2 cellular contexts compared by ENCODE assay signal in the genomic region with DNA sequence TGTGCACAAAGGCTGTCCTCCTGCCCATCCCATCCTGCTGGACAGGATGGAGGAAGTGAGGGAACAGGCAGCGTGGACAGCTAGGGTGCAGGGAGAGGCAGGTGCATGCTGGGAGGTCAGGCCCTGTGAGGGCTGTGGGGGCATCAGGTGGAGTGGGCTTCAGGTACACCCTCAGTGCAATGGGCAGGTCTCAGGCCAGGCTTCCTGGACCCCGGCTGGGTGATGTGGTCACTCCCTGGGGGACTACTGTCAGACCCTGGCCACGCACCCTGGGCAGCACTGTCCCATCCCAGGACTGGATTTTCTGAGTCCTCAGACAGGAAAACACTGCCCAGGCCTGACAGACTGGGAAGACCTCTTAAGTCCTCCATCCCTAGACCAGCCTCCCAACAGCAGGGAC.
A peak's percentile ranks its signal among the peaks of the same experiment; 100 is the strongest.
DNase-seq lines count a peak whose midpoint lies in the region; TF ChIP-seq lines count a peak whose summit lies in the region.
"Not testable (repeated sequence)": the region's sequence is repeated elsewhere in the genome, so short reads cannot be mapped to it uniquely, and the experiment has no call there.

No MANE protein-coding gene starts in this region.

- TF ChIP-seq POLR2A in esophagus muscularis mucosa (IDR thresholded peaks at IDR 0.05; ENCODE audit: low read depth), result not testable (repeated sequence)

- TF ChIP-seq CTCF in chondrocyte (IDR thresholded peaks at IDR 0.05); esophagus muscularis mucosa (IDR thresholded peaks at IDR 0.05): not testable (repeated sequence)

- peak; percentile 51 for DNase-seq in chondrocyte (ENCODE audit: low spot score)
- peak; percentile 50 for DNase-seq in esophagus muscularis mucosa (ENCODE audit: extremely low spot score)

- not testable (repeated sequence) for H3K27me3 Mint-ChIP-seq in chondrocyte (ENCODE audit: low read depth)

- TF ChIP-seq EP300 in esophagus muscularis mucosa (IDR thresholded peaks at IDR 0.05), result not testable (repeated sequence)

- 80% methylated on average over 3 of the region's 3 CpGs for WGBS in esophagus muscularis mucosa

- H3K4me1 ChIP-seq in esophagus muscularis mucosa, result not testable (repeated sequence)

- intact Hi-C loops in esophagus muscularis mucosa (cut with DNase I), result not testable (repeated sequence)

- H3K27ac ChIP-seq in esophagus muscularis mucosa (replicated peaks in 1 of 4), result not testable (repeated sequence)

- H3K27me3 ChIP-seq in esophagus muscularis mucosa, result not testable (repeated sequence)

- not testable (repeated sequence) for H3K4me3 ChIP-seq in esophagus muscularis mucosa

- H3K4me1 Mint-ChIP-seq in chondrocyte (ENCODE audit: low read depth), result not testable (repeated sequence)

- H3K4me3 Mint-ChIP-seq in chondrocyte (ENCODE audit: unreplicated experiment), result not testable (repeated sequence)

- not testable (repeated sequence) for H3K9me3 ChIP-seq in esophagus muscularis mucosa

- H3K36me3 ChIP-seq in esophagus muscularis mucosa, result not testable (repeated sequence)

- not testable (repeated sequence) for H3K27ac Mint-ChIP-seq in chondrocyte (ENCODE audit: unreplicated experiment)

- H3K9me3 Mint-ChIP-seq in chondrocyte (ENCODE audit: low read depth), result peaks cover 35% of the 10 kb centered on the region

- not testable (repeated sequence) for H3K36me3 Mint-ChIP-seq in chondrocyte (ENCODE audit: low read depth)
